16 cellular contexts compared by ENCODE assay signal in genomic region chr5:173739741-173740140, GRCh38.
"Had no signal": no experiment of that assay in that cellular context is flagged by ENCODE, and none has a peak within 500 bp of the region (broad histone marks: within the 10 kb centered on the region; RNA-seq: fewer than 3 reads in every experiment).

No MANE protein-coding gene starts in this region.

- FAIRE-seq: frontal cortex, islet of Langerhans, pancreas, urothelium cell line had no signal

- H3K9me3 ChIP-seq: heart left ventricle, pancreas had no signal

- H3K27ac ChIP-seq: coronary artery, dorsolateral prefrontal cortex, heart left ventricle, pancreas had no signal

- H3K36me3 ChIP-seq: heart left ventricle, pancreas had no signal

- ATAC-seq: heart left ventricle; naive thymus-derived CD4-positive, alpha-beta T cell; pancreas; sciatic nerve had no signal

- H3K27me3 ChIP-seq: dorsolateral prefrontal cortex, heart left ventricle, pancreas had no signal

- H3K4me3 ChIP-seq: coronary artery, dorsolateral prefrontal cortex, heart left ventricle, pancreas had no signal

- H3K4me1 ChIP-seq: pancreas had no signal

- DNase-seq: dorsolateral prefrontal cortex; effector CD8-positive, alpha-beta T cell; heart left ventricle; hypothalamus; kidney glomerular epithelial cell; naive thymus-derived CD4-positive, alpha-beta T cell; nucleus accumbens; pancreas; stimulated activated CD4-positive, alpha-beta T cell treated with anti-CD3 and anti-CD28 coated beads, Interleukin-2, amount 100 ng/mL, for 24 hours; stimulated activated CD4-positive, alpha-beta T cell treated with anti-CD3 and anti-CD28 coated beads, Interleukin-4, amount 100 ng/mL, for 4 hours; stimulated activated naive CD4-positive, alpha-beta T cell treated with Interleukin-2 at 50 U/mL for 16 hours had no signal
